Comparison of ENCODE assay signal across 26 cellular contexts in the genomic region with DNA sequence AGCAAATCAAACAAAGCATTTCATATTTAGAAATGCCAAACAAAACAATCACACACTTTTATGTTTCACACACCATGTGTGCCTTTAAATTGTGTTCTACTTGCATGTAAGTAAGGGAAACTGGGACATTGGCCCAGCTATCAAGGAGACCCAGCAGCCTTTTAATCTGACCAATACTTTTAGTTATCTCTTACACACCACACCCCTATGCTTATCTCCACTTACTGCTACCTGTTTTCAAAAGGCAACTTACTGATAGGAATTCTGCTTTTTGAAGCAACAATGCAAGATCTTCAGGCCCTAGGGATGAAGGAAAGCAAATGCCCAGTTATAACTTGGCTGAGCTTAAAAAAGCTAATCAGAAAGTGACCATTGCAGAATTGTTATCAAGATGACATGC.
"Had no signal": no experiment of that assay in that cellular context is flagged by ENCODE, and none has a peak within 500 bp of the region (broad histone marks: within the 10 kb centered on the region; RNA-seq: fewer than 3 reads in every experiment).

No MANE protein-coding gene starts in this region.

- DNase-seq: activated CD4-positive, alpha-beta T cell treated with anti-CD3 and anti-CD28 coated beads for 1 hour; activated CD4-positive, alpha-beta T cell treated with anti-CD3 and anti-CD28 coated beads for 4 hours; activated CD4-positive, alpha-beta T cell treated with anti-CD3 and anti-CD28 coated beads, Interleukin-2, amount 50 U/mL, for 1 hour; activated CD4-positive, alpha-beta T cell treated with anti-CD3 and anti-CD28 coated beads, Interleukin-2, amount 50 U/mL, for 48 hours; activated CD8-positive, alpha-beta memory T cell treated with anti-CD3 and anti-CD28 coated beads for 24 hours; activated CD8-positive, alpha-beta T cell treated with anti-CD3 and anti-CD28 coated beads for 36 hours; activated effector memory CD4-positive, alpha-beta T cell treated with anti-CD3 and anti-CD28 coated beads, Interleukin-2, amount 50 U/mL, for 16 hours; activated naive CD4-positive, alpha-beta T cell treated with anti-CD3 and anti-CD28 coated beads for 36 hours; activated naive CD8-positive, alpha-beta T cell treated with anti-CD3 and anti-CD28 coated beads for 36 hours; activated naive CD8-positive, alpha-beta T cell treated with anti-CD3 and anti-CD28 coated beads, Interleukin-2, amount 50 U/mL, for 24 hours; activated T-cell treated with anti-CD3 and anti-CD28 coated beads, Interleukin-2, amount 50 U/mL, for 1 hour; activated T-cell treated with anti-CD3 and anti-CD28 coated beads, Interleukin-2, amount 50 U/mL, for 48 hours; adrenal gland; amygdala; aorta; body of pancreas; caudate nucleus; cortex of kidney; dermis blood vessel endothelial cell; effector CD4-positive, alpha-beta T cell; effector memory CD8-positive, alpha-beta T cell; foreskin fibroblast; head of caudate nucleus; T-helper 2 cell had no signal

- ATAC-seq: activated CD8-positive, alpha-beta T cell treated with anti-CD3 and anti-CD28 coated beads for 36 hours; activated naive CD8-positive, alpha-beta T cell treated with anti-CD3 and anti-CD28 coated beads, Interleukin-2, amount 50 U/mL, for 24 hours; body of pancreas; effector memory CD8-positive, alpha-beta T cell; esophagus mucosa; WTC11 had no signal
